26 cellular contexts compared by ENCODE assay signal in genomic region chr5:104817127-104817526, GRCh38.
DNase-seq lines count a peak whose midpoint lies in the region; ATAC-seq and TF ChIP-seq lines count a peak whose summit lies in the region.
"Had no signal": no experiment of that assay in that cellular context is flagged by ENCODE, and none has a peak within 500 bp of the region (broad histone marks: within the 10 kb centered on the region; RNA-seq: fewer than 3 reads in every experiment).

No MANE protein-coding gene starts in this region.

- intact Hi-C loops in left colon (cut with DNase I, micrococcal nuclease), result no loop called here
- intact Hi-C loops in upper lobe of right lung (cut with DNase I), result no loop called here

- H3K4me1 ChIP-seq in upper lobe of right lung, result no peaks in the 10 kb centered on the region
- H3K4me1 ChIP-seq: A549, HAP-1 had no signal

- H3K27ac ChIP-seq in upper lobe of right lung, result no peak overlapping the region
- H3K27ac ChIP-seq: A549, RWPE1, SK-N-MC had no signal

- ATAC-seq in left colon (peak; percentile 58), upper lobe of right lung (no peak)
- ATAC-seq: A549, GM23338, K562, Panc1 had no signal

- H3K27me3 ChIP-seq in upper lobe of right lung, result no peaks in the 10 kb centered on the region

- H3K4me3 ChIP-seq in upper lobe of right lung, result no peak overlapping the region
- H3K4me3 ChIP-seq: A549, GM23338, HAP-1, K562, SK-N-MC had no signal

- TF ChIP-seq CTCF in upper lobe of right lung (IDR thresholded peaks at IDR 0.05), result no peak

- DNase-seq in NCI-H146 (lab: John Stamatoyannopoulos, UW) (peak; percentile 7), NCI-H146 treated with DMSO at 0.1 percent for 48 hours (lab: John Stamatoyannopoulos, UW; ENCODE audit: unreplicated experiment) (no peak), NCI-H1694 treated with DMSO at 0.1 percent for 48 hours (lab: John Stamatoyannopoulos, UW) (peak; percentile 25), NCI-H460 (ENCODE audit: extremely low read depth, low read depth) (peak; percentile 2), left colon (no peak), upper lobe of right lung (no peak)
- no peak for DNase-seq in activated T-cell treated with anti-CD3 and anti-CD28 coated beads, Interleukin-2, amount 50 U/mL, for 1 hour
- no peak for DNase-seq in stimulated activated naive CD4-positive, alpha-beta T cell (lab: John Stamatoyannopoulos, UW)
- DNase-seq: C1 segment of cervical spinal cord; CD4-positive, alpha-beta memory T cell; COR-L47; HFFc6; Kasumi-1; MV-4-11; NCI-H187 treated with DMSO at 0.1 percent for 48 hours; NCI-H2227 treated with DMSO at 0.1 percent for 48 hours; NCI-H524 treated with DMSO at 0.1 percent for 48 hours; NCI-H82; SIG-M5 had no signal

- no peaks in the 10 kb centered on the region for H3K36me3 ChIP-seq in upper lobe of right lung
- H3K36me3 ChIP-seq: HAP-1 had no signal

- no peaks in the 10 kb centered on the region for H3K9me3 ChIP-seq in upper lobe of right lung
- H3K9me3 ChIP-seq: A549, HAP-1 had no signal

Comparison
In these comparisons a context has a peak if more than half of its experiments do, and no peak if none do; other contexts are left out.
1. DNase-seq: peak in NCI-H146 (single experiment), NCI-H1694 treated with DMSO at 0.1 percent for 48 hours (single experiment) and NCI-H460 (single experiment); none in NCI-H146 treated with DMSO at 0.1 percent for 48 hours (single experiment), left colon (0 of 2), upper lobe of right lung (single experiment), activated T-cell treated with anti-CD3 and anti-CD28 coated beads, Interleukin-2, amount 50 U/mL, for 1 hour (single experiment) and stimulated activated naive CD4-positive, alpha-beta T cell (0 of 6).